1 cellular context compared by ENCODE assay signal in genomic region chr3:44729384-44729910, GRCh38.
A peak's percentile ranks its signal among the peaks of the same experiment; 100 is the strongest.
TF ChIP-seq lines count a peak whose summit lies in the region.

TSS of gene ZNF501 (plus strand) at chr3:44729635. CDS start at chr3:44734422, 4,787 bp downstream.

TF ChIP-seq in K562, 482 proteins besides CTCF, POLR2A, EP300 and RAD21 (continued from another document and continues in another):
- TF ChIP-seq MCM5 (IDR thresholded peaks at IDR 0.05; ENCODE audit: low read depth) (no peak), MIER1 (IDR thresholded peaks at IDR 0.05; ENCODE audit: low read depth) (no peak), RBBP5 (IDR thresholded peaks at IDR 0.05; ENCODE audit: borderline replicate concordance, insufficient read depth, low read length, poor library complexity, severe bottlenecking) (peak; percentile 60), PRMT5 (CRISPR knock-in tag; IDR thresholded peaks at IDR 0.05) (no peak), PHF21A (IDR thresholded peaks at IDR 0.05; ENCODE audit: borderline replicate concordance, low read depth) (no peak; the same call in 1 of the 2 replicates), CLOCK (CRISPR knock-in tag; IDR thresholded peaks at IDR 0.05; ENCODE audit: borderline replicate concordance) (no peak), ZNF217 (CRISPR knock-in tag; IDR thresholded peaks at IDR 0.05) (no peak), PHB2 (IDR thresholded peaks at IDR 0.05; ENCODE audit: low read depth) (no peak), SMAD4 (CRISPR knock-in tag; conservative IDR thresholded peaks at IDR 0.05) (peak; percentile 84), ZFP30 (CRISPR knock-in tag; IDR thresholded peaks at IDR 0.05; ENCODE audit: borderline replicate concordance) (no peak), BHLHE40 (IDR thresholded peaks at IDR 0.05; ENCODE audit: low read length) (peak; percentile 46; the same call in 1 of the 2 replicates), RCOR1 (IDR thresholded peaks at IDR 0.05; ENCODE audit: borderline replicate concordance in 1 of 2, low read depth in 2 of 2, low read length in 2 of 2) (peak in 1 of 2 experiments; percentile 66; a peak in 2 of 4 replicates), NFXL1 (CRISPR knock-in tag; IDR thresholded peaks at IDR 0.05) (no peak), ETV1 (tag; conservative IDR thresholded peaks at IDR 0.05; ENCODE audit: low read depth) (peak; percentile 85), HLTF (IDR thresholded peaks at IDR 0.05) (no peak), NR2C1 (IDR thresholded peaks at IDR 0.05) (0 out of 2 replicates have a peak, but pooled peaks have one; percentile 37), NR2C1 (tag; IDR thresholded peaks at IDR 0.05) (peak; percentile 77), ZNF717 (CRISPR knock-in tag; IDR thresholded peaks at IDR 0.05) (no peak), RNF2 (IDR thresholded peaks at IDR 0.05) (0 out of 2 replicates have a peak, but pooled peaks have one; percentile 48), DACH1 (IDR thresholded peaks at IDR 0.05; ENCODE audit: partially characterized antibody) (peak; percentile 62), HNRNPH1 (optimal IDR thresholded peaks at IDR 0.05; ENCODE audit: low read depth, low read length) (no peak), TOE1 (IDR thresholded peaks at IDR 0.05; ENCODE audit: borderline replicate concordance) (peak; percentile 50; the same call in 1 of the 2 replicates), TOE1 (CRISPR knock-in tag; IDR thresholded peaks at IDR 0.05; ENCODE audit: borderline replicate concordance, low read depth) (no peak), ZNF140 (CRISPR knock-in tag; IDR thresholded peaks at IDR 0.05) (no peak), CREB1 (IDR thresholded peaks at IDR 0.05) (peak; percentile 95), CREB1 (CRISPR knock-in tag; IDR thresholded peaks at IDR 0.05) (peak; percentile 89), ZNF57 (CRISPR knock-in tag; IDR thresholded peaks at IDR 0.05) (no peak), HDAC3 (IDR thresholded peaks at IDR 0.05; ENCODE audit: borderline replicate concordance, partially characterized antibody) (no peak), HCFC1 (IDR thresholded peaks at IDR 0.05; ENCODE audit: low read depth, low read length) (peak; percentile 87), STAT5B (CRISPR knock-in tag; IDR thresholded peaks at IDR 0.05) (no peak), FIP1L1 (IDR thresholded peaks at IDR 0.05; ENCODE audit: low read depth, low read length, poor library complexity, severe bottlenecking) (peak; percentile 71), ARID2 (IDR thresholded peaks at IDR 0.05) (no peak), ZNF589 (CRISPR knock-in tag; IDR thresholded peaks at IDR 0.05; ENCODE audit: low read depth) (no peak), NR2F6 (CRISPR knock-in tag; IDR thresholded peaks at IDR 0.05) (no peak), FOSL1 (tag; conservative IDR thresholded peaks at IDR 0.05) (no peak), NRF1 (conservative IDR thresholded peaks at IDR 0.05 in 1 of 2, IDR thresholded peaks at IDR 0.05 in 1 of 2) (peak; percentile 78 to 83), SMARCE1 (IDR thresholded peaks at IDR 0.05) (no peak), RUNX1 (IDR thresholded peaks at IDR 0.05; ENCODE audit: low read depth) (no peak), ARHGAP35 (IDR thresholded peaks at IDR 0.05; ENCODE audit: partially characterized antibody) (no peak), MXI1 (IDR thresholded peaks at IDR 0.05; ENCODE audit: low read depth, low read length) (0 out of 2 replicates have a peak, but pooled peaks have one; percentile 43), CC2D1A (IDR thresholded peaks at IDR 0.05) (peak; percentile 80), ZBTB8A (IDR thresholded peaks at IDR 0.05; ENCODE audit: partially characterized antibody) (no peak), PML (IDR thresholded peaks at IDR 0.05; ENCODE audit: low read length) (peak; percentile 41; the same call in 1 of the 2 replicates), ESRRB (CRISPR knock-in tag; IDR thresholded peaks at IDR 0.05; ENCODE audit: borderline replicate concordance) (no peak), NR2C2 (CRISPR knock-in tag; IDR thresholded peaks at IDR 0.05) (no peak), NR2C2 (tag; IDR thresholded peaks at IDR 0.05) (peak; percentile 31; the same call in 1 of the 2 replicates), BCL6 (CRISPR knock-in tag; IDR thresholded peaks at IDR 0.05) (no peak), EGR1 (conservative IDR thresholded peaks at IDR 0.05) (no peak)
- TF ChIP-seq, protein P1, sequence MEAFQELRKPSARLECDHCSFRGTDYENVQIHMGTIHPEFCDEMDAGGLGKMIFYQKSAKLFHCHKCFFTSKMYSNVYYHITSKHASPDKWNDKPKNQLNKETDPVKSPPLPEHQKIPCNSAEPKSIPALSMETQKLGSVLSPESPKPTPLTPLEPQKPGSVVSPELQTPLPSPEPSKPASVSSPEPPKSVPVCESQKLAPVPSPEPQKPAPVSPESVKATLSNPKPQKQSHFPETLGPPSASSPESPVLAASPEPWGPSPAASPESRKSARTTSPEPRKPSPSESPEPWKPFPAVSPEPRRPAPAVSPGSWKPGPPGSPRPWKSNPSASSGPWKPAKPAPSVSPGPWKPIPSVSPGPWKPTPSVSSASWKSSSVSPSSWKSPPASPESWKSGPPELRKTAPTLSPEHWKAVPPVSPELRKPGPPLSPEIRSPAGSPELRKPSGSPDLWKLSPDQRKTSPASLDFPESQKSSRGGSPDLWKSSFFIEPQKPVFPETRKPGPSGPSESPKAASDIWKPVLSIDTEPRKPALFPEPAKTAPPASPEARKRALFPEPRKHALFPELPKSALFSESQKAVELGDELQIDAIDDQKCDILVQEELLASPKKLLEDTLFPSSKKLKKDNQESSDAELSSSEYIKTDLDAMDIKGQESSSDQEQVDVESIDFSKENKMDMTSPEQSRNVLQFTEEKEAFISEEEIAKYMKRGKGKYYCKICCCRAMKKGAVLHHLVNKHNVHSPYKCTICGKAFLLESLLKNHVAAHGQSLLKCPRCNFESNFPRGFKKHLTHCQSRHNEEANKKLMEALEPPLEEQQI (IDR thresholded peaks at IDR 0.05) = peak; percentile 71; the same call in 1 of the 2 replicates
- TF ChIP-seq, protein P2, sequence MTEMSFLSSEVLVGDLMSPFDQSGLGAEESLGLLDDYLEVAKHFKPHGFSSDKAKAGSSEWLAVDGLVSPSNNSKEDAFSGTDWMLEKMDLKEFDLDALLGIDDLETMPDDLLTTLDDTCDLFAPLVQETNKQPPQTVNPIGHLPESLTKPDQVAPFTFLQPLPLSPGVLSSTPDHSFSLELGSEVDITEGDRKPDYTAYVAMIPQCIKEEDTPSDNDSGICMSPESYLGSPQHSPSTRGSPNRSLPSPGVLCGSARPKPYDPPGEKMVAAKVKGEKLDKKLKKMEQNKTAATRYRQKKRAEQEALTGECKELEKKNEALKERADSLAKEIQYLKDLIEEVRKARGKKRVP (CRISPR knock-in tag; IDR thresholded peaks at IDR 0.05) = 0 out of 2 replicates have a peak, but pooled peaks have one; percentile 12
- TF ChIP-seq, protein P3, sequence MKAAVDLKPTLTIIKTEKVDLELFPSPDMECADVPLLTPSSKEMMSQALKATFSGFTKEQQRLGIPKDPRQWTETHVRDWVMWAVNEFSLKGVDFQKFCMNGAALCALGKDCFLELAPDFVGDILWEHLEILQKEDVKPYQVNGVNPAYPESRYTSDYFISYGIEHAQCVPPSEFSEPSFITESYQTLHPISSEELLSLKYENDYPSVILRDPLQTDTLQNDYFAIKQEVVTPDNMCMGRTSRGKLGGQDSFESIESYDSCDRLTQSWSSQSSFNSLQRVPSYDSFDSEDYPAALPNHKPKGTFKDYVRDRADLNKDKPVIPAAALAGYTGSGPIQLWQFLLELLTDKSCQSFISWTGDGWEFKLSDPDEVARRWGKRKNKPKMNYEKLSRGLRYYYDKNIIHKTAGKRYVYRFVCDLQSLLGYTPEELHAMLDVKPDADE (conservative IDR thresholded peaks at IDR 0.05; ENCODE audit: control insufficient read depth, low read depth, low read length) = peak; percentile 73
- TF ChIP-seq, protein P4, sequence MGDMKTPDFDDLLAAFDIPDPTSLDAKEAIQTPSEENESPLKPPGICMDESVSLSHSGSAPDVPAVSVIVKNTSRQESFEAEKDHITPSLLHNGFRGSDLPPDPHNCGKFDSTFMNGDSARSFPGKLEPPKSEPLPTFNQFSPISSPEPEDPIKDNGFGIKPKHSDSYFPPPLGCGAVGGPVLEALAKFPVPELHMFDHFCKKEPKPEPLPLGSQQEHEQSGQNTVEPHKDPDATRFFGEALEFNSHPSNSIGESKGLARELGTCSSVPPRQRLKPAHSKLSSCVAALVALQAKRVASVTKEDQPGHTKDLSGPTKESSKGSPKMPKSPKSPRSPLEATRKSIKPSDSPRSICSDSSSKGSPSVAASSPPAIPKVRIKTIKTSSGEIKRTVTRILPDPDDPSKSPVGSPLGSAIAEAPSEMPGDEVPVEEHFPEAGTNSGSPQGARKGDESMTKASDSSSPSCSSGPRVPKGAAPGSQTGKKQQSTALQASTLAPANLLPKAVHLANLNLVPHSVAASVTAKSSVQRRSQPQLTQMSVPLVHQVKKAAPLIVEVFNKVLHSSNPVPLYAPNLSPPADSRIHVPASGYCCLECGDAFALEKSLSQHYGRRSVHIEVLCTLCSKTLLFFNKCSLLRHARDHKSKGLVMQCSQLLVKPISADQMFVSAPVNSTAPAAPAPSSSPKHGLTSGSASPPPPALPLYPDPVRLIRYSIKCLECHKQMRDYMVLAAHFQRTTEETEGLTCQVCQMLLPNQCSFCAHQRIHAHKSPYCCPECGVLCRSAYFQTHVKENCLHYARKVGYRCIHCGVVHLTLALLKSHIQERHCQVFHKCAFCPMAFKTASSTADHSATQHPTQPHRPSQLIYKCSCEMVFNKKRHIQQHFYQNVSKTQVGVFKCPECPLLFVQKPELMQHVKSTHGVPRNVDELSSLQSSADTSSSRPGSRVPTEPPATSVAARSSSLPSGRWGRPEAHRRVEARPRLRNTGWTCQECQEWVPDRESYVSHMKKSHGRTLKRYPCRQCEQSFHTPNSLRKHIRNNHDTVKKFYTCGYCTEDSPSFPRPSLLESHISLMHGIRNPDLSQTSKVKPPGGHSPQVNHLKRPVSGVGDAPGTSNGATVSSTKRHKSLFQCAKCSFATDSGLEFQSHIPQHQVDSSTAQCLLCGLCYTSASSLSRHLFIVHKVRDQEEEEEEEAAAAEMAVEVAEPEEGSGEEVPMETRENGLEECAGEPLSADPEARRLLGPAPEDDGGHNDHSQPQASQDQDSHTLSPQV (IDR thresholded peaks at IDR 0.05) = no peak
- TF ChIP-seq, protein P5, sequence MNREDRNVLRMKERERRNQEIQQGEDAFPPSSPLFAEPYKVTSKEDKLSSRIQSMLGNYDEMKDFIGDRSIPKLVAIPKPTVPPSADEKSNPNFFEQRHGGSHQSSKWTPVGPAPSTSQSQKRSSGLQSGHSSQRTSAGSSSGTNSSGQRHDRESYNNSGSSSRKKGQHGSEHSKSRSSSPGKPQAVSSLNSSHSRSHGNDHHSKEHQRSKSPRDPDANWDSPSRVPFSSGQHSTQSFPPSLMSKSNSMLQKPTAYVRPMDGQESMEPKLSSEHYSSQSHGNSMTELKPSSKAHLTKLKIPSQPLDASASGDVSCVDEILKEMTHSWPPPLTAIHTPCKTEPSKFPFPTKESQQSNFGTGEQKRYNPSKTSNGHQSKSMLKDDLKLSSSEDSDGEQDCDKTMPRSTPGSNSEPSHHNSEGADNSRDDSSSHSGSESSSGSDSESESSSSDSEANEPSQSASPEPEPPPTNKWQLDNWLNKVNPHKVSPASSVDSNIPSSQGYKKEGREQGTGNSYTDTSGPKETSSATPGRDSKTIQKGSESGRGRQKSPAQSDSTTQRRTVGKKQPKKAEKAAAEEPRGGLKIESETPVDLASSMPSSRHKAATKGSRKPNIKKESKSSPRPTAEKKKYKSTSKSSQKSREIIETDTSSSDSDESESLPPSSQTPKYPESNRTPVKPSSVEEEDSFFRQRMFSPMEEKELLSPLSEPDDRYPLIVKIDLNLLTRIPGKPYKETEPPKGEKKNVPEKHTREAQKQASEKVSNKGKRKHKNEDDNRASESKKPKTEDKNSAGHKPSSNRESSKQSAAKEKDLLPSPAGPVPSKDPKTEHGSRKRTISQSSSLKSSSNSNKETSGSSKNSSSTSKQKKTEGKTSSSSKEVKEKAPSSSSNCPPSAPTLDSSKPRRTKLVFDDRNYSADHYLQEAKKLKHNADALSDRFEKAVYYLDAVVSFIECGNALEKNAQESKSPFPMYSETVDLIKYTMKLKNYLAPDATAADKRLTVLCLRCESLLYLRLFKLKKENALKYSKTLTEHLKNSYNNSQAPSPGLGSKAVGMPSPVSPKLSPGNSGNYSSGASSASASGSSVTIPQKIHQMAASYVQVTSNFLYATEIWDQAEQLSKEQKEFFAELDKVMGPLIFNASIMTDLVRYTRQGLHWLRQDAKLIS (CRISPR knock-in tag; IDR thresholded peaks at IDR 0.05) = no peak
- TF ChIP-seq, protein P6, sequence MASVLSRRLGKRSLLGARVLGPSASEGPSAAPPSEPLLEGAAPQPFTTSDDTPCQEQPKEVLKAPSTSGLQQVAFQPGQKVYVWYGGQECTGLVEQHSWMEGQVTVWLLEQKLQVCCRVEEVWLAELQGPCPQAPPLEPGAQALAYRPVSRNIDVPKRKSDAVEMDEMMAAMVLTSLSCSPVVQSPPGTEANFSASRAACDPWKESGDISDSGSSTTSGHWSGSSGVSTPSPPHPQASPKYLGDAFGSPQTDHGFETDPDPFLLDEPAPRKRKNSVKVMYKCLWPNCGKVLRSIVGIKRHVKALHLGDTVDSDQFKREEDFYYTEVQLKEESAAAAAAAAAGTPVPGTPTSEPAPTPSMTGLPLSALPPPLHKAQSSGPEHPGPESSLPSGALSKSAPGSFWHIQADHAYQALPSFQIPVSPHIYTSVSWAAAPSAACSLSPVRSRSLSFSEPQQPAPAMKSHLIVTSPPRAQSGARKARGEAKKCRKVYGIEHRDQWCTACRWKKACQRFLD (CRISPR knock-in tag; IDR thresholded peaks at IDR 0.05) = no peak
- TF ChIP-seq, protein P7, sequence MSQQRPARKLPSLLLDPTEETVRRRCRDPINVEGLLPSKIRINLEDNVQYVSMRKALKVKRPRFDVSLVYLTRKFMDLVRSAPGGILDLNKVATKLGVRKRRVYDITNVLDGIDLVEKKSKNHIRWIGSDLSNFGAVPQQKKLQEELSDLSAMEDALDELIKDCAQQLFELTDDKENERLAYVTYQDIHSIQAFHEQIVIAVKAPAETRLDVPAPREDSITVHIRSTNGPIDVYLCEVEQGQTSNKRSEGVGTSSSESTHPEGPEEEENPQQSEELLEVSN (IDR thresholded peaks at IDR 0.05; ENCODE audit: borderline replicate concordance in 1 of 2, extremely low read depth in 1 of 2, insufficient read depth in 1 of 2, insufficient read length in 1 of 2, low read depth in 1 of 2, low read length in 1 of 2, poor library complexity in 1 of 2, severe bottlenecking in 1 of 2) = peak; percentile 84 to 96
